18 cellular contexts compared by ENCODE assay signal in genomic region chr12:64097346-64098105, GRCh38.
DNase-seq lines count a peak whose midpoint lies in the region; ATAC-seq and TF ChIP-seq lines count a peak whose summit lies in the region.
"Had no signal": no experiment of that assay in that cellular context is flagged by ENCODE, and none has a peak within 500 bp of the region (broad histone marks: within the 10 kb centered on the region; RNA-seq: fewer than 3 reads in every experiment).

No MANE protein-coding gene starts in this region.

- peaks cover 7% of the 10 kb centered on the region for H3K36me3 ChIP-seq in ACC112 (ENCODE audit: insufficient read depth, low read length)

- no peak overlapping the region for H3K27ac Mint-ChIP-seq in activated CD8-positive, alpha-beta T cell treated with anti-CD3 and anti-CD28 coated beads, Interleukin-2, amount 10 ng/mL, durations not matched to agents 7 days and 5 days
- H3K27ac Mint-ChIP-seq: activated CD4-positive, alpha-beta memory T cell treated with anti-CD3 and anti-CD28 coated beads, Interleukin-2, amount 10 ng/mL, durations not matched to agents 7 days and 5 days; activated naive CD8-positive, alpha-beta T cell treated with anti-CD3 and anti-CD28 coated beads for 36 hours; activated T-cell treated with anti-CD3 and anti-CD28 coated beads, Interleukin-2, amount 50 U/mL, for 72 hours; stimulated activated naive CD8-positive, alpha-beta T cell treated with anti-CD3 and anti-CD28 coated beads, Interleukin-15, amount 100 ng/mL, for 72 hours had no signal

- CTCF ChIA-PET in activated CD8-positive, alpha-beta T cell treated with anti-CD3 and anti-CD28 coated beads, Interleukin-2, amount 10 ng/mL, durations not matched to agents 7 days and 5 days (lab: Charles Lee): no interaction called here

- peaks cover 60% of the 10 kb centered on the region for H3K4me1 ChIP-seq in ACC112 (ENCODE audit: control insufficient read depth, insufficient read depth, low read length, unreplicated experiment)
- H3K4me1 ChIP-seq: esophagus squamous epithelium had no signal

- no peak overlapping the region for H3K4me3 Mint-ChIP-seq in activated CD8-positive, alpha-beta T cell treated with anti-CD3 and anti-CD28 coated beads, Interleukin-2, amount 10 ng/mL, durations not matched to agents 7 days and 5 days
- H3K4me3 Mint-ChIP-seq: activated CD4-positive, alpha-beta memory T cell treated with anti-CD3 and anti-CD28 coated beads, Interleukin-2, amount 10 ng/mL, durations not matched to agents 7 days and 5 days; activated naive CD8-positive, alpha-beta T cell treated with anti-CD3 and anti-CD28 coated beads for 36 hours; activated T-cell treated with anti-CD3 and anti-CD28 coated beads, Interleukin-2, amount 50 U/mL, for 72 hours; stimulated activated naive CD8-positive, alpha-beta T cell treated with anti-CD3 and anti-CD28 coated beads, Interleukin-15, amount 100 ng/mL, for 72 hours had no signal

- H3K27ac ChIP-seq in ACC112 (ENCODE audit: low read depth, low read length): peak overlapping the region; percentile 1; the same call in 1 of the 2 replicates
- H3K27ac ChIP-seq: esophagus squamous epithelium had no signal

- H3K79me2 ChIP-seq in ACC112 (ENCODE audit: control insufficient read depth, insufficient read depth, low read length, unreplicated experiment): no peaks in the 10 kb centered on the region

- DNase-seq in HCEC 1CT (peak; percentile 39), SHP77 treated with DMSO at 0.1 percent for 48 hours (lab: John Stamatoyannopoulos, UW) (peak; percentile 18), foreskin fibroblast (peak; percentile 36 to 72), RKO (ENCODE audit: low spot score) (no peak), NCI-H1436 (lab: John Stamatoyannopoulos, UW) (no peak)
- no peak for DNase-seq in activated CD8-positive, alpha-beta T cell treated with anti-CD3 and anti-CD28 coated beads, Interleukin-2, amount 10 ng/mL, durations not matched to agents 7 days and 5 days
- DNase-seq: activated CD4-positive, alpha-beta memory T cell treated with anti-CD3 and anti-CD28 coated beads, Interleukin-2, amount 10 ng/mL, durations not matched to agents 7 days and 5 days; activated naive CD8-positive, alpha-beta T cell treated with anti-CD3 and anti-CD28 coated beads for 36 hours; activated T-cell treated with anti-CD3 and anti-CD28 coated beads, Interleukin-2, amount 50 U/mL, for 72 hours; esophagus squamous epithelium; GDM1; midbrain; MM.1S; NCI-H748 treated with DMSO at 0.1 percent for 48 hours; RPMI8226; stimulated activated naive CD8-positive, alpha-beta T cell treated with anti-CD3 and anti-CD28 coated beads, Interleukin-15, amount 100 ng/mL, for 72 hours had no signal

- ATAC-seq in HG02852 (IDR thresholded peaks at IDR 0.05; ENCODE audit: unreplicated experiment): no peak
- ATAC-seq in activated CD8-positive, alpha-beta T cell treated with anti-CD3 and anti-CD28 coated beads, Interleukin-2, amount 10 ng/mL, durations not matched to agents 7 days and 5 days: no peak
- ATAC-seq: activated T-cell treated with anti-CD3 and anti-CD28 coated beads, Interleukin-2, amount 50 U/mL, for 72 hours; stimulated activated naive CD8-positive, alpha-beta T cell treated with anti-CD3 and anti-CD28 coated beads, Interleukin-15, amount 100 ng/mL, for 72 hours had no signal

- no peak for TF ChIP-seq CTCF in foreskin fibroblast (IDR thresholded peaks at IDR 0.05; ENCODE audit: low read depth, low read length)

- H3K27me3 Mint-ChIP-seq in activated CD8-positive, alpha-beta T cell treated with anti-CD3 and anti-CD28 coated beads, Interleukin-2, amount 10 ng/mL, durations not matched to agents 7 days and 5 days (ENCODE audit: low read depth): no peaks in the 10 kb centered on the region

- H3K4me3 ChIP-seq in ACC112 (ENCODE audit: low read depth, low read length) (no peak overlapping the region), foreskin fibroblast (ENCODE audit: low read depth in 1 of 2, low read length in 2 of 2) (no peak overlapping the region)
- H3K4me3 ChIP-seq: esophagus squamous epithelium had no signal

- no peaks in the 10 kb centered on the region for H3K4me1 Mint-ChIP-seq in activated CD8-positive, alpha-beta T cell treated with anti-CD3 and anti-CD28 coated beads, Interleukin-2, amount 10 ng/mL, durations not matched to agents 7 days and 5 days (ENCODE audit: low read depth)
- H3K4me1 Mint-ChIP-seq: activated CD4-positive, alpha-beta memory T cell treated with anti-CD3 and anti-CD28 coated beads, Interleukin-2, amount 10 ng/mL, durations not matched to agents 7 days and 5 days; activated naive CD8-positive, alpha-beta T cell treated with anti-CD3 and anti-CD28 coated beads for 36 hours; stimulated activated naive CD8-positive, alpha-beta T cell treated with anti-CD3 and anti-CD28 coated beads, Interleukin-15, amount 100 ng/mL, for 72 hours had no signal

- H2AFZ ChIP-seq in ACC112 (ENCODE audit: low read length, unreplicated experiment): no peak overlapping the region

- H3K27me3 ChIP-seq in ACC112 (ENCODE audit: insufficient read depth, low read length): no peaks in the 10 kb centered on the region
- H3K27me3 ChIP-seq: esophagus squamous epithelium had no signal

- POLR2A ChIA-PET in activated CD8-positive, alpha-beta T cell treated with anti-CD3 and anti-CD28 coated beads, Interleukin-2, amount 10 ng/mL, durations not matched to agents 7 days and 5 days (lab: Charles Lee): no interaction called here

- no peaks in the 10 kb centered on the region for H3K9me3 Mint-ChIP-seq in activated CD8-positive, alpha-beta T cell treated with anti-CD3 and anti-CD28 coated beads, Interleukin-2, amount 10 ng/mL, durations not matched to agents 7 days and 5 days (ENCODE audit: insufficient read depth)
- H3K9me3 Mint-ChIP-seq: activated CD4-positive, alpha-beta memory T cell treated with anti-CD3 and anti-CD28 coated beads, Interleukin-2, amount 10 ng/mL, durations not matched to agents 7 days and 5 days; activated naive CD8-positive, alpha-beta T cell treated with anti-CD3 and anti-CD28 coated beads for 36 hours; activated T-cell treated with anti-CD3 and anti-CD28 coated beads, Interleukin-2, amount 50 U/mL, for 72 hours; stimulated activated naive CD8-positive, alpha-beta T cell treated with anti-CD3 and anti-CD28 coated beads, Interleukin-15, amount 100 ng/mL, for 72 hours had no signal

- no peaks in the 10 kb centered on the region for H3K36me3 Mint-ChIP-seq in activated CD8-positive, alpha-beta T cell treated with anti-CD3 and anti-CD28 coated beads, Interleukin-2, amount 10 ng/mL, durations not matched to agents 7 days and 5 days (ENCODE audit: low read depth)
- H3K36me3 Mint-ChIP-seq: activated naive CD8-positive, alpha-beta T cell treated with anti-CD3 and anti-CD28 coated beads for 36 hours had no signal

Comparison
In these comparisons a context has a peak if more than half of its experiments do, and no peak if none do; other contexts are left out.
1. DNase-seq: peak in HCEC 1CT (single experiment), SHP77 treated with DMSO at 0.1 percent for 48 hours (single experiment) and foreskin fibroblast (2 of 2); none in RKO (single experiment), NCI-H1436 (single experiment) and activated CD8-positive, alpha-beta T cell treated with anti-CD3 and anti-CD28 coated beads, Interleukin-2, amount 10 ng/mL, durations not matched to agents 7 days and 5 days (single experiment).